ENCODE assay signal across 36 cellular contexts in the genomic region with DNA sequence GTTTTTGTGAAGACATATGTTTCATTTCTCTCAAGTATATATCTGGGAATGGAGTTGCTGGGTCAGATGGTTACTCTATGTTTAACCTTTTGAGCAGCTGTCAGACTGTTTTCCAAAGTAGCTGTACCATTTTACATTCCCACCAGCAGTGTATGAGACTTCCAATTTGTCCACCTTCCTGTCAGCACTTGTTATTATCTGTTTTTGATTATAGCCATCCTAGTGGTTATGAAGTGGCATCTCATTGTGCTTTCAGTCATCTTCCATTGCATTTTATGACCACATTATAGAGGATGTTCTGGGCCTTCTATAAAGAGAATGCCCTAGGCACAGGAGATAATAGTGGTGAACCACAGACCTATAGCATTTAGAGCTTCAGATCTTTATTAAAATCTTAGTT. TPM values are rescaled to one million over a fixed set of nuclear protein-coding genes. Genes with fewer than 3 reads are reported as not detected.
"Had no signal": no experiment of that assay in that cellular context is flagged by ENCODE, and none has a peak within 500 bp of the region (broad histone marks: within the 10 kb centered on the region; RNA-seq: fewer than 3 reads in every experiment).

No MANE protein-coding gene starts in this region.

- H3K36me3 ChIP-seq: adrenal gland, brain microvascular endothelial cell, breast epithelium had no signal

- H3K4me1 ChIP-seq: adrenal gland, body of pancreas, breast epithelium had no signal

- ATAC-seq: activated CD8-positive, alpha-beta T cell treated with anti-CD3 and anti-CD28 coated beads for 36 hours; activated naive CD4-positive, alpha-beta T cell treated with anti-CD3 and anti-CD28 coated beads, Interleukin-2, amount 50 U/mL, for 72 hours; activated T-cell treated with anti-CD3 and anti-CD28 coated beads, Interleukin-2, amount 50 U/mL, for 4 hours; activated T-cell treated with anti-CD3 and anti-CD28 coated beads, Interleukin-2, amount 50 U/mL, for 72 hours; activated T-helper 17 cell treated with anti-CD3 and anti-CD28 coated beads, Interleukin-2, amount 50 U/mL, for 72 hours; body of pancreas had no signal

- FAIRE-seq: astrocyte, TTC549 had no signal

- H3K27ac ChIP-seq: adrenal gland, body of pancreas, brain microvascular endothelial cell, breast epithelium, VCaP had no signal

- H3K9me3 ChIP-seq: adrenal gland, body of pancreas, breast epithelium had no signal

- H3K27me3 ChIP-seq: adrenal gland, body of pancreas, brain microvascular endothelial cell had no signal

- H3K4me3 ChIP-seq: adrenal gland, body of pancreas, breast epithelium had no signal

- DNase-seq: activated B cell treated with CpG ODN at 0.5 μM for 24 hours; activated CD4-positive, alpha-beta memory T cell treated with anti-CD3 and anti-CD28 coated beads for 36 hours; activated CD4-positive, alpha-beta T cell treated with anti-CD3 and anti-CD28 coated beads for 4 hours; activated CD4-positive, alpha-beta T cell treated with anti-CD3 and anti-CD28 coated beads, Interleukin-2, amount 10 ng/mL, durations not matched to agents 24 days and 14 days; activated CD4-positive, alpha-beta T cell treated with anti-CD3 and anti-CD28 coated beads, Interleukin-2, amount 50 U/mL, for 1 hour; activated CD4-positive, alpha-beta T cell treated with anti-CD3 and anti-CD28 coated beads, Interleukin-2, amount 50 U/mL, for 4 hours; activated CD4-positive, CD25-positive, alpha-beta regulatory T cell treated with anti-CD3 and anti-CD28 coated beads, Interleukin-2, amount 50 U/mL, for 72 hours; activated CD8-positive, alpha-beta memory T cell treated with anti-CD3 and anti-CD28 coated beads, Interleukin-2, amount 50 U/mL, for 4 hours; activated CD8-positive, alpha-beta T cell treated with anti-CD3 and anti-CD28 coated beads for 36 hours; activated effector memory CD4-positive, alpha-beta T cell treated with anti-CD3 and anti-CD28 coated beads, Interleukin-2, amount 50 U/mL, for 16 hours; activated gamma-delta T cell treated with Interleukin-2 at 50 U/mL for 16 hours; activated naive CD4-positive, alpha-beta T cell; activated naive CD4-positive, alpha-beta T cell treated with anti-CD3 and anti-CD28 coated beads for 36 hours; activated naive CD4-positive, alpha-beta T cell treated with anti-CD3 and anti-CD28 coated beads, Interleukin-2, amount 50 U/mL, for 16 hours; activated naive CD8-positive, alpha-beta T cell treated with anti-CD3 and anti-CD28 coated beads for 36 hours; activated T-cell treated with anti-CD3 and anti-CD28 coated beads for 4 hours; activated T-cell treated with anti-CD3 and anti-CD28 coated beads, Interleukin-2, amount 50 U/mL, for 1 hour; activated T-cell treated with anti-CD3 and anti-CD28 coated beads, Interleukin-2, amount 50 U/mL, for 4 hours; activated T-cell treated with anti-CD3 and anti-CD28 coated beads, Interleukin-2, amount 50 U/mL, for 72 hours; adrenal gland; amniotic stem cell; aorta; body of pancreas; brain microvascular endothelial cell; caudate nucleus; cerebellar nuclear complex; T-helper 1 cell; T-helper 2 cell; T-helper 9 cell had no signal

RNA-seq across cellular contexts. Expression of a gene that starts 39.2 kb away (rescaled TPM):
- total RNA-seq: activated CD4-positive, alpha-beta memory T cell treated with anti-CD3 and anti-CD28 coated beads for 36 hours; activated CD4-positive, alpha-beta T cell treated with anti-CD3 and anti-CD28 coated beads, Interleukin-2, amount 10 ng/mL, durations not matched to agents 24 days and 14 days; activated CD8-positive, alpha-beta T cell treated with anti-CD3 and anti-CD28 coated beads for 36 hours; activated naive CD4-positive, alpha-beta T cell treated with anti-CD3 and anti-CD28 coated beads for 36 hours; activated naive CD4-positive, alpha-beta T cell treated with anti-CD3 and anti-CD28 coated beads, Interleukin-2, amount 50 U/mL, for 72 hours; activated T-helper 1 cell treated with anti-CD3 and anti-CD28 coated beads, Interleukin-12 subunit alpha, Interleukin-12 subunit beta, Interleukin-2, Interleukin-4 antibody, amounts not matched to agents 30 ng/mL and 10 ng/mL and 1 ng/mL, durations not matched to agents 14 hours and 24 hours and 36 hours had no signal
